Comparison of ENCODE assay signal across 1 cellular context in genomic region chr6:162200945-162201692, GRCh38.
TF ChIP-seq lines count a peak whose summit lies in the region.

No MANE protein-coding gene starts in this region.

TF ChIP-seq in H1, 55 proteins besides CTCF, POLR2A, EP300 and RAD21:
- TF ChIP-seq MAX (IDR thresholded peaks at IDR 0.05) = no peak
- 0 out of 2 replicates have a peak, but pooled peaks have one; percentile 35 for TF ChIP-seq MAFK (IDR thresholded peaks at IDR 0.05; ENCODE audit: low read depth, low read length)
